29 cellular contexts compared by ENCODE assay signal in the genomic region with DNA sequence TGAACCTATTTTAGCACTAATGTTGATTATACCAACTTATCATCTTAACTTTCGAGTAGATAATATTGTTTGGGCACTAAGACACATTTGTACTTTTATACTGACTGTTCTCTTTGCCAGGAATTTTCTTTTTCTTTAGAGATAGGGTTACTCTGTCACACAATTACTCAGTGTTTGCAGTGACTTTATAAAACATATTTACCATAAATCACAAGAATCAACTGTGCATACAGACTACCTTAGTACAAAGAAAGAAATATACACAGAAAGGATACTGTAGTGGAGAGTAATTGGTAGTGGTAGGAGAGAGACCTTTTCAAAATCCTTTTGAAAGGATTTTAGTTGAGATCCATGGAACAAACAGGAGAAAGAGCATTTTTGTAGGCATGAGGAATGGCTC.
"Had no signal": no experiment of that assay in that cellular context is flagged by ENCODE, and none has a peak within 500 bp of the region (broad histone marks: within the 10 kb centered on the region; RNA-seq: fewer than 3 reads in every experiment).

No MANE protein-coding gene starts in this region.

- H3K36me3 ChIP-seq: ascending aorta, breast epithelium, MG63, Peyer's patch, SJSA1 had no signal

- DNase-seq: activated CD4-positive, alpha-beta T cell treated with anti-CD3 and anti-CD28 coated beads, Interleukin-2, amount 10 ng/mL, durations not matched to agents 24 days and 14 days; activated CD4-positive, alpha-beta T cell treated with anti-CD3 and anti-CD28 coated beads, Interleukin-2, amount 50 U/mL, for 4 hours; activated CD8-positive, alpha-beta T cell treated with anti-CD3 and anti-CD28 coated beads for 36 hours; activated gamma-delta T cell; activated naive CD4-positive, alpha-beta T cell treated with Interleukin-2 at 50 U/mL for 16 hours; activated naive CD8-positive, alpha-beta T cell treated with anti-CD3 and anti-CD28 coated beads, Interleukin-2, amount 10 ng/mL, durations not matched to agents 7 days and 5 days; activated T-cell treated with anti-CD3 and anti-CD28 coated beads, Interleukin-2, amount 50 U/mL, for 24 hours; amygdala; Kasumi-1; KG1; MG63; NCI-H1048; NCI-H1105 treated with DMSO at 0.1 percent for 48 hours; NCI-H1436; NCI-H1694; NCI-H2029; NCI-H345; NCI-H524 treated with DMSO at 0.1 percent for 48 hours; Peyer's patch; RPMI8226; SHP77 treated with DMSO at 0.1 percent for 48 hours; SK-N-SH; T1000; WERI-Rb-1 had no signal

- H3K4me1 ChIP-seq: ascending aorta, breast epithelium had no signal

- H3K4me3 Mint-ChIP-seq: activated CD4-positive, alpha-beta T cell treated with anti-CD3 and anti-CD28 coated beads, Interleukin-2, amount 10 ng/mL, durations not matched to agents 24 days and 14 days; activated CD8-positive, alpha-beta T cell treated with anti-CD3 and anti-CD28 coated beads for 36 hours; activated naive CD4-positive, alpha-beta T cell treated with anti-CD3 and anti-CD28 coated beads, Interleukin-2, amount 50 U/mL, for 24 hours; activated naive CD8-positive, alpha-beta T cell treated with anti-CD3 and anti-CD28 coated beads, Interleukin-2, amount 10 ng/mL, durations not matched to agents 7 days and 5 days; activated T-cell treated with anti-CD3 and anti-CD28 coated beads, Interleukin-2, amount 50 U/mL, for 24 hours had no signal

- H3K9me3 Mint-ChIP-seq: activated CD4-positive, alpha-beta T cell treated with anti-CD3 and anti-CD28 coated beads, Interleukin-2, amount 10 ng/mL, durations not matched to agents 24 days and 14 days; activated CD8-positive, alpha-beta T cell treated with anti-CD3 and anti-CD28 coated beads for 36 hours; activated naive CD4-positive, alpha-beta T cell treated with anti-CD3 and anti-CD28 coated beads, Interleukin-2, amount 50 U/mL, for 24 hours; activated naive CD8-positive, alpha-beta T cell treated with anti-CD3 and anti-CD28 coated beads, Interleukin-2, amount 10 ng/mL, durations not matched to agents 7 days and 5 days; activated T-cell treated with anti-CD3 and anti-CD28 coated beads, Interleukin-2, amount 50 U/mL, for 24 hours; activated T-helper 2 cell treated with anti-CD3 and anti-CD28 coated beads, Interferon-gamma antibody, Interleukin-2, Interleukin-4, amounts not matched to agents 10 μg/mL and 5 μg/mL and 100 μg/mL, durations not matched to agents 14 hours and 24 hours and 36 hours had no signal

- H3K4me3 ChIP-seq: ascending aorta, breast epithelium, MG63, Peyer's patch, SJSA1 had no signal

- H3K4me1 Mint-ChIP-seq: activated CD4-positive, alpha-beta T cell treated with anti-CD3 and anti-CD28 coated beads, Interleukin-2, amount 10 ng/mL, durations not matched to agents 24 days and 14 days; activated naive CD4-positive, alpha-beta T cell treated with anti-CD3 and anti-CD28 coated beads, Interleukin-2, amount 50 U/mL, for 24 hours; activated naive CD8-positive, alpha-beta T cell treated with anti-CD3 and anti-CD28 coated beads, Interleukin-2, amount 10 ng/mL, durations not matched to agents 7 days and 5 days had no signal

- ATAC-seq: activated CD8-positive, alpha-beta T cell treated with anti-CD3 and anti-CD28 coated beads for 36 hours had no signal

- H3K27ac ChIP-seq: ascending aorta, breast epithelium, Peyer's patch, SJSA1, WERI-Rb-1 had no signal

- H3K27me3 ChIP-seq: ascending aorta, breast epithelium, MG63, Peyer's patch, SJSA1 had no signal

- H3K27me3 Mint-ChIP-seq: activated CD4-positive, alpha-beta T cell treated with anti-CD3 and anti-CD28 coated beads, Interleukin-2, amount 10 ng/mL, durations not matched to agents 24 days and 14 days; activated CD8-positive, alpha-beta T cell treated with anti-CD3 and anti-CD28 coated beads for 36 hours; activated naive CD4-positive, alpha-beta T cell treated with anti-CD3 and anti-CD28 coated beads, Interleukin-2, amount 50 U/mL, for 24 hours; activated naive CD8-positive, alpha-beta T cell treated with anti-CD3 and anti-CD28 coated beads, Interleukin-2, amount 10 ng/mL, durations not matched to agents 7 days and 5 days; activated T-cell treated with anti-CD3 and anti-CD28 coated beads, Interleukin-2, amount 50 U/mL, for 24 hours had no signal

- H3K9me3 ChIP-seq: ascending aorta, breast epithelium, MG63, Peyer's patch, SJSA1, SK-N-SH had no signal

- H3K27ac Mint-ChIP-seq: activated CD4-positive, alpha-beta T cell treated with anti-CD3 and anti-CD28 coated beads, Interleukin-2, amount 10 ng/mL, durations not matched to agents 24 days and 14 days; activated CD8-positive, alpha-beta T cell treated with anti-CD3 and anti-CD28 coated beads for 36 hours; activated naive CD4-positive, alpha-beta T cell treated with anti-CD3 and anti-CD28 coated beads, Interleukin-2, amount 50 U/mL, for 24 hours; activated naive CD8-positive, alpha-beta T cell treated with anti-CD3 and anti-CD28 coated beads, Interleukin-2, amount 10 ng/mL, durations not matched to agents 7 days and 5 days; activated T-cell treated with anti-CD3 and anti-CD28 coated beads, Interleukin-2, amount 50 U/mL, for 24 hours; activated T-helper 2 cell treated with anti-CD3 and anti-CD28 coated beads, Interferon-gamma antibody, Interleukin-2, Interleukin-4, amounts not matched to agents 10 μg/mL and 5 μg/mL and 100 μg/mL, durations not matched to agents 14 hours and 24 hours and 36 hours had no signal
